In genomic region chr1:61094677-61095076, GRCh38 we compare ENCODE assay signal across 1 cellular context.
TF ChIP-seq lines count a peak whose summit lies in the region.

No MANE protein-coding gene starts in this region.

TF ChIP-seq in endothelial cell of umbilical vein, 7 proteins besides CTCF, POLR2A, EP300 and RAD21:
- TF ChIP-seq MYC (IDR thresholded peaks at IDR 0.05; ENCODE audit: low read depth, low read length): no peak
- TF ChIP-seq FOS (IDR thresholded peaks at IDR 0.05; ENCODE audit: borderline replicate concordance, insufficient read depth, low read length): no peak
- TF ChIP-seq EZH2 (IDR thresholded peaks at IDR 0.05; ENCODE audit: borderline replicate concordance, low read depth, low read length, severe bottlenecking): no peak
- TF ChIP-seq POLR2AphosphoS5 (IDR thresholded peaks at IDR 0.05; ENCODE audit: insufficient read depth, low read depth, low read length): no peak
- TF ChIP-seq JUN (IDR thresholded peaks at IDR 0.05; ENCODE audit: borderline replicate concordance, insufficient read depth, insufficient read length, low read depth): no peak
- no peak for TF ChIP-seq GATA2 (IDR thresholded peaks at IDR 0.05; ENCODE audit: insufficient read depth, insufficient read length, low read depth, low read length)
- TF ChIP-seq MAX (IDR thresholded peaks at IDR 0.05; ENCODE audit: insufficient read depth, insufficient read length): no peak
